In genomic region chr11:72358461-72359405, GRCh38 we compare ENCODE assay signal across 1 cellular context.
A peak's percentile ranks its signal among the peaks of the same experiment; 100 is the strongest.
TF ChIP-seq lines count a peak whose summit lies in the region.

No MANE protein-coding gene starts in this region.

TF ChIP-seq in SK-N-SH treated with all-trans-retinoic acid at 6 μM for 48 hours, 23 proteins besides CTCF, POLR2A, EP300 and RAD21 (continued from another document):
- peak; percentile 80 for TF ChIP-seq ZFP3 (CRISPR knock-in tag; IDR thresholded peaks at IDR 0.05)
- peak; percentile 53 for TF ChIP-seq ZNF8 (CRISPR knock-in tag; IDR thresholded peaks at IDR 0.05)
- TF ChIP-seq OSR1 (CRISPR knock-in tag; IDR thresholded peaks at IDR 0.05): no peak
